In the genomic region with DNA sequence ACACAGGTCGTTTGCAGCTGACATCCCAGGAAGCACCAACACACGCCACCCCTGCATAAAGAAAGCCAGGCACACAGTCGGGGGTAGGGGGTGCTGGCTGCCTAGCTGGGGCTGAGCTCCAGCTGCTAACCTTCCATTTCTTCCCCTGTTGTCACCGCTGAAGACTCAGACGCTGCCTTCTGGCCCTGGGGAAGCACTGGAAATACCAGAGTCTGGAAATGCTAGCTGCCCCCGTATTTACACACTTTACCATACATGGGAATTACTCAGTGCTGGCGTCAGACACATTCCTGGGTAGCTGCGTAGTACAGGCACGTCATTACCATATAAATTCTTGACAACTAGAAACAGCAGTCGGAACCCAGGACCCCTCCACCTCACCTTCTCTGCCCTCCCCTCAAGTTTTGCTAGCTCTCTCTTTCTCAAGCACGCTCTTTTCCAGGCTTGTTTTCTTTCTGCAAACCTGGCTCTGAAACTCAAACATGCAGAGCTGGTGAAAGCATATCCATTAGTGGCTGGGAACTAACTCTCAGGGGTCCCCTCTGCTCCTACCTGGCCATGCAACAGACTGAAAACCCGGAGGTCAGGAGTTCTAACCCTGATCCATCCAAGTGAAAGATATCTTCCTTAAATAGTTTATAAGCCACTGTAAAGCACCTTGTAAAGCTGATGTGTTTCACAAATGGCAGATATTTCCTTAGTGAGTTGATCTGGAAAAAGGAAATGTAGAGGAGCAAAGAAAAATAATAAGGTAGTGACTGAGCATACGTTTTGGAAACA, we compare ENCODE assay signal across 8 cellular contexts. TPM values are rescaled to one million over a fixed set of nuclear protein-coding genes. Genes with fewer than 3 reads are reported as not detected.
DNase-seq lines count a peak whose midpoint lies in the region; ATAC-seq, FAIRE-seq and TF ChIP-seq lines count a peak whose summit lies in the region.

No MANE protein-coding gene starts in this region.

- H3K36me3 ChIP-seq in small intestine (ENCODE audit: control insufficient read depth in 2 of 2, insufficient read depth in 2 of 2, low read length in 2 of 2) = no peaks in the 10 kb centered on the region
- H3K36me3 ChIP-seq in CD8-positive, alpha-beta T cell (ENCODE audit: insufficient read depth, low read length) = no peaks in the 10 kb centered on the region

- H3K9me3 ChIP-seq in small intestine (ENCODE audit: control insufficient read depth, low read depth) = no peaks in the 10 kb centered on the region
- H3K9me3 ChIP-seq in CD8-positive, alpha-beta T cell (ENCODE audit: low read length) = no peaks in the 10 kb centered on the region

- no peak for TF ChIP-seq CTCF in VCaP (conservative IDR thresholded peaks at IDR 0.05)
- no peak for TF ChIP-seq CTCF in CD8-positive, alpha-beta T cell (IDR thresholded peaks at IDR 0.05)

- peak; percentile 98 for DNase-seq in HCEC 1CT
- peak; percentile 85 for DNase-seq in hepatic stellate cell (ENCODE audit: low spot score)
- no peak for DNase-seq in small intestine
- DNase-seq in CD8-positive, alpha-beta T cell = no peak
- DNase-seq in NCI-H128 (lab: John Stamatoyannopoulos, UW; ENCODE audit: unreplicated experiment) = no peak
- DNase-seq in GM19238 (ENCODE audit: insufficient read length, low spot score) = no peak

- H3K4me1 ChIP-seq in small intestine (ENCODE audit: control insufficient read depth in 2 of 2, insufficient read depth in 1 of 2, low read depth in 1 of 2, low read length in 1 of 2) = peaks cover 4 to 10% of the 10 kb centered on the region in 2 donors
- H3K4me1 ChIP-seq in CD8-positive, alpha-beta T cell (ENCODE audit: insufficient read depth, low read length) = peaks cover 26% of the 10 kb centered on the region

- intact Hi-C loops in CD8-positive, alpha-beta T cell (cut with DNase I, micrococcal nuclease) = loop anchor here in 1 of 2 experiments (10.0 kb wide), 1 partner anchor 841 kb away; the partner anchor contains the start of genes PPP1R12B and UBE2T

- no peak for FAIRE-seq in small intestine (lab: Jason Lieb, UNC)

- H3K27ac ChIP-seq in VCaP (peak overlapping the region; percentile 88), small intestine (ENCODE audit: low read depth in 1 of 2, low read length in 1 of 2) (peak overlapping the region; percentile 28 to 81)
- H3K27ac ChIP-seq in CD8-positive, alpha-beta T cell (ENCODE audit: low read depth, low read length) = no peak overlapping the region

- 59 to 85% (median 73%) methylated on average over 13 of the region's 13 CpGs for WGBS in small intestine, 3 donors

- H3K4me3 Mint-ChIP-seq in CD8-positive, alpha-beta T cell = no peak overlapping the region

- peaks cover 2% of the 10 kb centered on the region for H3K36me3 Mint-ChIP-seq in CD8-positive, alpha-beta T cell

- CTCF ChIA-PET in CD8-positive, alpha-beta T cell (lab: Charles Lee) = interaction anchor here (1.1 to 22.8 kb wide), 3 partner anchors 7 to 20 kb away, joined by 3 to 577 read pairs (median 144); no protein-coding TSS in a partner anchor

- H3K9me3 Mint-ChIP-seq in CD8-positive, alpha-beta T cell = no peaks in the 10 kb centered on the region

- no peaks in the 10 kb centered on the region for H3K27me3 ChIP-seq in small intestine (ENCODE audit: control insufficient read depth in 2 of 2, insufficient read depth in 2 of 2, low read length in 2 of 2)
- no peaks in the 10 kb centered on the region for H3K27me3 ChIP-seq in CD8-positive, alpha-beta T cell (ENCODE audit: insufficient read depth, low read length)

- no peak overlapping the region for H3K4me3 ChIP-seq in small intestine (ENCODE audit: low read depth in 1 of 2, low read length in 2 of 2)
- H3K4me3 ChIP-seq in CD8-positive, alpha-beta T cell (ENCODE audit: low read depth, low read length) = no peak overlapping the region

- ATAC-seq in CD8-positive, alpha-beta T cell = no peak
- ATAC-seq in HG03520 (IDR thresholded peaks at IDR 0.05; ENCODE audit: unreplicated experiment) = no peak

- H3K27me3 Mint-ChIP-seq in CD8-positive, alpha-beta T cell (ENCODE audit: low read depth) = no peaks in the 10 kb centered on the region

- no peak overlapping the region for H3K27ac Mint-ChIP-seq in CD8-positive, alpha-beta T cell

- H3K4me1 Mint-ChIP-seq in CD8-positive, alpha-beta T cell (ENCODE audit: low read depth) = peaks cover 42% of the 10 kb centered on the region

- POLR2A ChIA-PET in CD8-positive, alpha-beta T cell (lab: Charles Lee) = interaction anchor here (1.2 kb wide), 1 partner anchor 9 kb away, joined by 3 read pairs; no protein-coding TSS in a partner anchor

RNA-seq across cellular contexts. Expression of gene CSRP1, which starts 3.3 kb away (rescaled TPM):
- polyA plus RNA-seq in small intestine = 100 to 1,000 TPM in 2 of 3 donors, 10 to 100 TPM in 1; 98.6 to 181 (median 126) TPM
- 10 to 100 TPM; 31.6 to 33.9 TPM for total RNA-seq in CD8-positive, alpha-beta T cell

RNA-seq across cellular contexts. Expression of gene PHLDA3, which starts 34.6 kb away (rescaled TPM):
- polyA plus RNA-seq in small intestine = 10 to 100 TPM in 1 of 3 donors, 1 to 10 TPM in 1, under 1 TPM in 1; 0.89 to 13.3 (median 5.7) TPM
- under 1 TPM; 0.33 to 0.44 TPM for total RNA-seq in CD8-positive, alpha-beta T cell

RNA-seq across cellular contexts. Expression of gene NAV1, which starts 35.3 kb away (rescaled TPM):
- polyA plus RNA-seq in small intestine = 1 to 10 TPM in 1 of 3 donors, under 1 TPM in 2; 0.67 to 6.4 (median 0.81) TPM
- 1 to 10 TPM; 1.6 to 1.8 TPM for total RNA-seq in CD8-positive, alpha-beta T cell

Comparison
In these comparisons a context has a peak if more than half of its experiments do, and no peak if none do; other contexts are left out.
1. DNase-seq: peak in HCEC 1CT (single experiment) and hepatic stellate cell (single experiment); none in small intestine (single experiment), CD8-positive, alpha-beta T cell (0 of 7), NCI-H128 (single experiment) and GM19238 (single experiment).